1 cellular context compared by ENCODE assay signal in the genomic region with DNA sequence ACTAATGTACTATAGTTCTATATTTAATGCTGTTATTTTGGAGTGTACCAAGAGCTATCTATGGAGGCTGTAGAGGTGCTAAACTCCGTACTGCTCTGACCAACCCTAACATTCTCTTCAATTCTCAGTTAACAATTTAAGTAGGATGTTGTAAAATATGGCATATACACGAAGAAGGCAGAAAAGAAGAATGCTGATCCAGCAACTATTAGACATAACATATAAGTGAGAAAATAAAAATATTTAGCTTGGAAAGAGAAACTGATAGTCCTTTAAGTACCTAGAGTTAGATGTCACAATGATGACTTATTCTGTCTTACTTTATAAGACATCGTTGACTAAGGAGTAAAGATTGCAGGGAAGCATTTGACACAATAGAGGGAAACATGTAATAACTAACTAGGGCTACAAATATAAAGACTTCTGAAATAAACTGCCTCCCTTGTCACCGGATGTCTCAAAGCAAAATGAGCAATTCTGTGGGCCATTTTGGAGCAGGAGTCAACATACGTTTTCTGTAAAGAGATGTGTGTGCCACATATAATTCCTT.
TF ChIP-seq lines count a peak whose summit lies in the region.

No MANE protein-coding gene starts in this region.

TF ChIP-seq in HEK293, 187 proteins besides CTCF, POLR2A, EP300 and RAD21 (continued from another document):
- TF ChIP-seq, protein P1, sequence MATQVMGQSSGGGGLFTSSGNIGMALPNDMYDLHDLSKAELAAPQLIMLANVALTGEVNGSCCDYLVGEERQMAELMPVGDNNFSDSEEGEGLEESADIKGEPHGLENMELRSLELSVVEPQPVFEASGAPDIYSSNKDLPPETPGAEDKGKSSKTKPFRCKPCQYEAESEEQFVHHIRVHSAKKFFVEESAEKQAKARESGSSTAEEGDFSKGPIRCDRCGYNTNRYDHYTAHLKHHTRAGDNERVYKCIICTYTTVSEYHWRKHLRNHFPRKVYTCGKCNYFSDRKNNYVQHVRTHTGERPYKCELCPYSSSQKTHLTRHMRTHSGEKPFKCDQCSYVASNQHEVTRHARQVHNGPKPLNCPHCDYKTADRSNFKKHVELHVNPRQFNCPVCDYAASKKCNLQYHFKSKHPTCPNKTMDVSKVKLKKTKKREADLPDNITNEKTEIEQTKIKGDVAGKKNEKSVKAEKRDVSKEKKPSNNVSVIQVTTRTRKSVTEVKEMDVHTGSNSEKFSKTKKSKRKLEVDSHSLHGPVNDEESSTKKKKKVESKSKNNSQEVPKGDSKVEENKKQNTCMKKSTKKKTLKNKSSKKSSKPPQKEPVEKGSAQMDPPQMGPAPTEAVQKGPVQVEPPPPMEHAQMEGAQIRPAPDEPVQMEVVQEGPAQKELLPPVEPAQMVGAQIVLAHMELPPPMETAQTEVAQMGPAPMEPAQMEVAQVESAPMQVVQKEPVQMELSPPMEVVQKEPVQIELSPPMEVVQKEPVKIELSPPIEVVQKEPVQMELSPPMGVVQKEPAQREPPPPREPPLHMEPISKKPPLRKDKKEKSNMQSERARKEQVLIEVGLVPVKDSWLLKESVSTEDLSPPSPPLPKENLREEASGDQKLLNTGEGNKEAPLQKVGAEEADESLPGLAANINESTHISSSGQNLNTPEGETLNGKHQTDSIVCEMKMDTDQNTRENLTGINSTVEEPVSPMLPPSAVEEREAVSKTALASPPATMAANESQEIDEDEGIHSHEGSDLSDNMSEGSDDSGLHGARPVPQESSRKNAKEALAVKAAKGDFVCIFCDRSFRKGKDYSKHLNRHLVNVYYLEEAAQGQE (tag by site-specific recombination; IDR thresholded peaks at IDR 0.05) = no peak
- TF ChIP-seq, protein P2, sequence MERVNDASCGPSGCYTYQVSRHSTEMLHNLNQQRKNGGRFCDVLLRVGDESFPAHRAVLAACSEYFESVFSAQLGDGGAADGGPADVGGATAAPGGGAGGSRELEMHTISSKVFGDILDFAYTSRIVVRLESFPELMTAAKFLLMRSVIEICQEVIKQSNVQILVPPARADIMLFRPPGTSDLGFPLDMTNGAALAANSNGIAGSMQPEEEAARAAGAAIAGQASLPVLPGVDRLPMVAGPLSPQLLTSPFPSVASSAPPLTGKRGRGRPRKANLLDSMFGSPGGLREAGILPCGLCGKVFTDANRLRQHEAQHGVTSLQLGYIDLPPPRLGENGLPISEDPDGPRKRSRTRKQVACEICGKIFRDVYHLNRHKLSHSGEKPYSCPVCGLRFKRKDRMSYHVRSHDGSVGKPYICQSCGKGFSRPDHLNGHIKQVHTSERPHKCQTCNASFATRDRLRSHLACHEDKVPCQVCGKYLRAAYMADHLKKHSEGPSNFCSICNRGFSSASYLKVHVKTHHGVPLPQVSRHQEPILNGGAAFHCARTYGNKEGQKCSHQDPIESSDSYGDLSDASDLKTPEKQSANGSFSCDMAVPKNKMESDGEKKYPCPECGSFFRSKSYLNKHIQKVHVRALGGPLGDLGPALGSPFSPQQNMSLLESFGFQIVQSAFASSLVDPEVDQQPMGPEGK (tag by site-specific recombination; IDR thresholded peaks at IDR 0.05) = no peak
